In the genomic region with DNA sequence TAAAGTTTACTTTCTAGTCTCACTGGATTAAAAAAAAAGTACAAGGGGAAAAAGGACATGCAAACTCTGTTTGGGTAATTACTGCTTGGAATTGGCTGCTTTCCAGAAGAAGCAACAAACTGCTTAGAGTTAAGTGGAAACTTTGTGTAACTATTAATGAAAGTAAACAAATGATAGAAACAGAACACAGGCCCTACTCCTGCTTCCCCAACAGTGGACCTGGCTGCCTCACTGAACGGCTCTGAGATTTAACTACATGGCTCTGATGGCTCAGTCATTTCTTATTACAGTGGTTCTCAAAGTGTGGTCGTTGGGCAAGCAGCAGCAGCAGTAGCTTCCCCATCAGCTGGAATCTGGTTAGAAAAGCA, we compare ENCODE assay signal across 9 cellular contexts.
DNase-seq lines count a peak whose midpoint lies in the region; ATAC-seq and TF ChIP-seq lines count a peak whose summit lies in the region.
"Had no signal": no experiment of that assay in that cellular context is flagged by ENCODE, and none has a peak within 500 bp of the region (broad histone marks: within the 10 kb centered on the region; RNA-seq: fewer than 3 reads in every experiment).

No MANE protein-coding gene starts in this region.

- H3K27ac ChIP-seq in iPS-20b (ENCODE audit: low read length), result peak overlapping the region; percentile 11
- H3K27ac ChIP-seq in CD4-positive, alpha-beta memory T cell (ENCODE audit: low read depth, low read length), result no peak overlapping the region

- peaks cover 6 to 18% of the 10 kb centered on the region in 2 donors for H3K36me3 Mint-ChIP-seq in CD4-positive, alpha-beta memory T cell
- peaks cover 13 to 16% (median 15%) of the 10 kb centered on the region in 3 donors for H3K36me3 Mint-ChIP-seq in immature natural killer cell

- peak; percentile 79 for ATAC-seq in GM21786 (IDR thresholded peaks at IDR 0.05; ENCODE audit: unreplicated experiment)
- no peak for ATAC-seq in HG03521 (IDR thresholded peaks at IDR 0.05; ENCODE audit: unreplicated experiment)

- DNase-seq in AG09309 (ENCODE audit: low read depth) (peak; percentile 2), NCI-H1105 treated with DMSO at 0.1 percent for 48 hours (lab: John Stamatoyannopoulos, UW) (peak; percentile 91), immature natural killer cell (no peak)
- no peak for DNase-seq in activated effector memory CD4-positive, alpha-beta T cell treated with Interleukin-2 at 50 U/mL for 16 hours
- DNase-seq in CD4-positive, alpha-beta memory T cell, result no peak
- DNase-seq: CD4-positive, CD25-positive, alpha-beta regulatory T cell had no signal

- H3K4me1 Mint-ChIP-seq in CD4-positive, alpha-beta memory T cell, result peaks cover 0 to 4% (median 0%) of the 10 kb centered on the region in 4 donors
- H3K4me1 Mint-ChIP-seq in immature natural killer cell, result peaks cover 6 to 26% of the 10 kb centered on the region in 2 donors

- CTCF ChIA-PET in CD4-positive, alpha-beta memory T cell (lab: Charles Lee; ENCODE audit: partially characterized antibody), result no interaction called here

- intact Hi-C loops in CD4-positive, alpha-beta memory T cell (cut with micrococcal nuclease), result no loop called here

- H3K4me1 ChIP-seq in iPS-20b (ENCODE audit: insufficient read depth, low read length), result peaks cover 20% of the 10 kb centered on the region
- no peaks in the 10 kb centered on the region for H3K4me1 ChIP-seq in CD4-positive, alpha-beta memory T cell (ENCODE audit: insufficient read depth, low read length)

- H3K4me3 ChIP-seq in AG09309 (ENCODE audit: control insufficient read depth, low read depth, low read length) (no peak overlapping the region), iPS-20b (ENCODE audit: low read length) (no peak overlapping the region)
- no peak overlapping the region for H3K4me3 ChIP-seq in CD4-positive, alpha-beta memory T cell (ENCODE audit: low read length in 2 of 2)

- H3K9ac ChIP-seq in iPS-20b (ENCODE audit: low read depth, low read length), result no peak overlapping the region; the same call in 1 of the 2 replicates

- no peaks in the 10 kb centered on the region for H3K27me3 ChIP-seq in iPS-20b (ENCODE audit: insufficient read depth, low read length)
- no peaks in the 10 kb centered on the region for H3K27me3 ChIP-seq in CD4-positive, alpha-beta memory T cell (ENCODE audit: insufficient read depth, low read length)

- peaks cover 0 to 7% (median 0%) of the 10 kb centered on the region in 8 donors for H3K9me3 Mint-ChIP-seq in CD4-positive, alpha-beta memory T cell
- no peaks in the 10 kb centered on the region for H3K9me3 Mint-ChIP-seq in immature natural killer cell
- H3K9me3 Mint-ChIP-seq: CD4-positive, CD25-positive, alpha-beta regulatory T cell had no signal

- H3K27ac Mint-ChIP-seq in CD4-positive, alpha-beta memory T cell, result no peak overlapping the region
- no peak overlapping the region for H3K27ac Mint-ChIP-seq in immature natural killer cell
- H3K27ac Mint-ChIP-seq: CD4-positive, CD25-positive, alpha-beta regulatory T cell had no signal

- no peak overlapping the region for H3K4me3 Mint-ChIP-seq in CD4-positive, alpha-beta memory T cell
- no peak overlapping the region for H3K4me3 Mint-ChIP-seq in immature natural killer cell
- H3K4me3 Mint-ChIP-seq: CD4-positive, CD25-positive, alpha-beta regulatory T cell had no signal

- no peaks in the 10 kb centered on the region for H3K9me3 ChIP-seq in iPS-20b (ENCODE audit: insufficient read depth, low read depth, low read length)
- no peaks in the 10 kb centered on the region for H3K9me3 ChIP-seq in CD4-positive, alpha-beta memory T cell (ENCODE audit: control insufficient read depth in 1 of 2, low read length in 2 of 2)

- TF ChIP-seq CTCF in AG09309 (IDR thresholded peaks at IDR 0.05; ENCODE audit: control insufficient read depth, insufficient read depth, low read depth, low read length, missing control alignments), result no peak

- H3K36me3 ChIP-seq in iPS-20b (ENCODE audit: insufficient read depth, low read depth, low read length), result no peaks in the 10 kb centered on the region
- no peaks in the 10 kb centered on the region for H3K36me3 ChIP-seq in CD4-positive, alpha-beta memory T cell (ENCODE audit: insufficient read depth, low read length)

- no peaks in the 10 kb centered on the region for H3K27me3 Mint-ChIP-seq in CD4-positive, alpha-beta memory T cell
- peaks cover 0 to 3% (median 2%) of the 10 kb centered on the region in 3 donors for H3K27me3 Mint-ChIP-seq in immature natural killer cell (ENCODE audit: low read depth in 3 of 3)

- POLR2A ChIA-PET in CD4-positive, alpha-beta memory T cell (lab: Charles Lee; ENCODE audit: partially characterized antibody), result no interaction called here

Comparison
In these comparisons a context has a peak if more than half of its experiments do, and no peak if none do; other contexts are left out.
1. DNase-seq: peak in AG09309 (single experiment) and NCI-H1105 treated with DMSO at 0.1 percent for 48 hours (single experiment); none in activated effector memory CD4-positive, alpha-beta T cell treated with Interleukin-2 at 50 U/mL for 16 hours (single experiment), CD4-positive, alpha-beta memory T cell (0 of 5) and immature natural killer cell (0 of 3).